ENCODE assay signal across 8 cellular contexts in the genomic region with DNA sequence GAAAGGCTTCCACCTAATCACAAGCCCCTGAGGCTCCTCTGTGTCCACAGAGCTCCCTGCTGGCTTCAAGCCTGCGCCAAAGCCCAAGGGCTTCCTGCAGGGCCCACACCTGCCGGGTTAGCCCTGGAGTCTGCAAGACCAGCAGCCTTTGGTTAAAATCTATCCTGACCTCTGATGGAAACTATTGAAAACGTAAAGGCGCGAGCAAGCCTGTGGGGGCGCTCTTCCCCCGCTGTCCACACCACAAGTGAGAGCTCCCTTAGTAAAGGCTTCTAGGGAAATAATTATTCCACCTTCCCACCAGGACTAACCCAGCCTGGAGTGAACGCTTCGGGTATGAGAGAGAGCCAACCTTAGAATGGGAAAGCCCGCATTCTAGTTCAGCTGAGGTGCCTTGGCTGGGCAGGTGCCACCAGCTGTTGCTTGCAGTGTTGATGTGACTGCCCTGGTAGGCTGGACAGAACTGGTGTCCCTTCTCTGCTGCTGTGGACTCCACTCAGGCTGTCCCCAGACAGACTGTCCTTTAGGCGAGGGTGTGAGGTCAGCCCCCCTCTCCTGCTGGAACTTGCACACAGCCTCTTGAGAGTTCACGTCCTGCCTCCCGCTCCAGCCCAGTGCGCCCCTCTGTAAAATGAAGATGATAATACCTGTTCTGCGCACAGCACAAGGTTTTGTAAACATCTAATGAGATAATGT.
DNase-seq lines count a peak whose midpoint lies in the region; ATAC-seq, FAIRE-seq and TF ChIP-seq lines count a peak whose summit lies in the region.

No MANE protein-coding gene starts in this region.

- POLR2A ChIA-PET in CD4-positive, alpha-beta T cell (lab: Charles Lee), result no interaction called here
- POLR2A ChIA-PET in GM12878 (lab: Charles Lee), result interaction anchor here (0.6 to 1.6 kb wide), 2 partner anchors 16 to 77 kb away, joined by 3 read pairs; no protein-coding TSS in a partner anchor
- POLR2A ChIA-PET in HepG2 (lab: Yijun Ruan, JAX), result interaction anchor here (0.5 kb wide), 1 partner anchor 275 kb away, joined by 3 read pairs; no protein-coding TSS in a partner anchor

- H3K27ac Mint-ChIP-seq in CD4-positive, alpha-beta T cell, result peak overlapping the region; percentile 40

- DNase-seq in CD4-positive, alpha-beta T cell, result no peak
- DNase-seq in GM12878 (ENCODE audit: low read depth, low spot score), result no peak
- peak; percentile 38 for DNase-seq in HepG2 (ENCODE audit: low spot score)
- DNase-seq in stimulated activated CD4-positive, alpha-beta T cell treated with anti-CD3 and anti-CD28 coated beads, Interleukin-12 subunit alpha, Interleukin-12 subunit beta, amount 100 ng/mL, for 4 hours, result no peak
- DNase-seq in stimulated activated naive CD4-positive, alpha-beta T cell (lab: John Stamatoyannopoulos, UW), result no peak
- no peak for DNase-seq in NCI-H187 (lab: John Stamatoyannopoulos, UW)

- peaks cover 61% of the 10 kb centered on the region for H3K36me3 Mint-ChIP-seq in CD4-positive, alpha-beta T cell (ENCODE audit: low read depth)

- TF ChIP-seq RAD21 in Ishikawa (IDR thresholded peaks at IDR 0.05; ENCODE audit: low read depth), result peak; percentile 74
- TF ChIP-seq RAD21 in GM12878 (IDR thresholded peaks at IDR 0.05; ENCODE audit: insufficient read depth, low read depth, low read length), result peak; percentile 57
- TF ChIP-seq RAD21 in HepG2 (CRISPR knock-in tag; IDR thresholded peaks at IDR 0.05), result peak; percentile 66; the same call in 1 of the 2 replicates

- no peak for TF ChIP-seq CTCF in CD4-positive, alpha-beta T cell (IDR thresholded peaks at IDR 0.05)
- peak in 2 of 3 experiments; percentile 29 to 61; a peak in 4 of 6 replicates for TF ChIP-seq CTCF in GM12878 (IDR thresholded peaks at IDR 0.05 in 2 of 3, conservative IDR thresholded peaks at IDR 0.05 in 1 of 3; ENCODE audit: control insufficient read depth in 2 of 3, extremely low read depth in 1 of 3, insufficient read depth in 1 of 3, low read depth in 3 of 3, low read length in 3 of 3)
- TF ChIP-seq CTCF in HepG2 (CRISPR knock-in tag; IDR thresholded peaks at IDR 0.05), result peak; percentile 82

- no peak overlapping the region for H3K4me3 ChIP-seq in GM12878
- no peak overlapping the region for H3K4me3 ChIP-seq in HepG2 (replicated peaks in 1 of 3; ENCODE audit: insufficient read depth in 1 of 3, low read depth in 2 of 3, low read length in 3 of 3)

- H3K9ac ChIP-seq in GM12878 (ENCODE audit: control insufficient read depth, insufficient read depth, low read length) (no peak overlapping the region), HepG2 (ENCODE audit: insufficient read depth, low read depth, low read length) (no peak overlapping the region)

- TF ChIP-seq EP300 in Ishikawa (IDR thresholded peaks at IDR 0.05; ENCODE audit: borderline replicate concordance) (no peak), GM12878 (IDR thresholded peaks at IDR 0.05; ENCODE audit: borderline replicate concordance in 1 of 2, control insufficient read depth in 1 of 2, low read depth in 2 of 2, low read length in 2 of 2) (no peak), HepG2 (IDR thresholded peaks at IDR 0.05; ENCODE audit: low read depth in 2 of 2, low read length in 2 of 2) (no peak), HepG2 (CRISPR knock-in tag; IDR thresholded peaks at IDR 0.05; ENCODE audit: borderline replicate concordance) (no peak)

- no peaks in the 10 kb centered on the region for H3K79me2 ChIP-seq in GM12878 (ENCODE audit: control insufficient read depth, insufficient read depth, low read length)
- H3K79me2 ChIP-seq in HepG2 (ENCODE audit: insufficient read depth, low read length), result no peaks in the 10 kb centered on the region

- RAD21 ChIA-PET in GM12878 (lab: Charles Lee; ENCODE audit: unreplicated experiment), result interaction anchor here (0.8 to 1.9 kb wide), 6 partner anchors 11 to 193 kb away, joined by 3 to 6 read pairs (median 4); no protein-coding TSS in a partner anchor

- SMC1A ChIA-PET in GM12878 (lab: Charles Lee; ENCODE audit: uncharacterized antibody, unreplicated experiment), result interaction anchor here (0.7 to 5.6 kb wide), 6 partner anchors 73 to 241 kb away, joined by 3 to 25 read pairs (median 3); no protein-coding TSS in a partner anchor

- BruUV-seq in GM12878 (replicated peaks; lab: Mats Ljungman, UMichigan) (no TSS peak), HepG2 (replicated peaks; lab: Mats Ljungman, UMichigan) (no TSS peak)

- no peaks in the 10 kb centered on the region for H3K27me3 Mint-ChIP-seq in CD4-positive, alpha-beta T cell

- peaks cover 41% of the 10 kb centered on the region for H3K4me1 Mint-ChIP-seq in CD4-positive, alpha-beta T cell (ENCODE audit: low read depth)

- peak overlapping the region; percentile 35 for H3K27ac ChIP-seq in CD4-positive, alpha-beta T cell (ENCODE audit: low read depth, low read length)
- H3K27ac ChIP-seq in GM12878 (ENCODE audit: control insufficient read depth, insufficient read depth), result 0 out of 2 replicates have a peak overlapping the region, but pooled peaks have one; percentile 79
- no peak overlapping the region for H3K27ac ChIP-seq in HepG2 (ENCODE audit: extremely low read length, insufficient read depth, low read length)

- H3K4me2 ChIP-seq in GM12878 (ENCODE audit: control insufficient read depth, insufficient read depth) (no peak overlapping the region), HepG2 (ENCODE audit: low read depth, low read length) (no peak overlapping the region)

- FAIRE-seq in GM12878 (lab: Jason Lieb, UNC) (no peak), HepG2 (lab: Jason Lieb, UNC) (peak; percentile 76)

- H3K9me3 Mint-ChIP-seq in CD4-positive, alpha-beta T cell, result no peaks in the 10 kb centered on the region

- H3K9me3 ChIP-seq in CD4-positive, alpha-beta T cell (ENCODE audit: control insufficient read depth, low read length), result no peaks in the 10 kb centered on the region
- H3K9me3 ChIP-seq in GM12878 (replicated peaks; ENCODE audit: control insufficient read depth, insufficient read depth, low read length) (no peaks in the 10 kb centered on the region), HepG2 (ENCODE audit: low read length) (no peaks in the 10 kb centered on the region)

- no peaks in the 10 kb centered on the region for H3K27me3 ChIP-seq in CD4-positive, alpha-beta T cell (ENCODE audit: control insufficient read depth, insufficient read depth, low read length)
- no peaks in the 10 kb centered on the region for H3K27me3 ChIP-seq in GM12878 (replicated peaks in 1 of 2; ENCODE audit: control insufficient read depth in 2 of 2, insufficient read depth in 2 of 2, low read length in 1 of 2)
- peaks cover 0 to 4% of the 10 kb centered on the region in 2 experiments; a peak in 1 of 5 replicates for H3K27me3 ChIP-seq in HepG2 (ENCODE audit: control insufficient read depth in 1 of 2, insufficient read depth in 2 of 2, low read length in 2 of 2)

- no peak overlapping the region for H2AFZ ChIP-seq in GM12878 (ENCODE audit: control insufficient read depth, low read depth, low read length)
- no peak overlapping the region for H2AFZ ChIP-seq in HepG2 (ENCODE audit: low read length)

- H4K20me1 ChIP-seq in GM12878 (ENCODE audit: control insufficient read depth, insufficient read depth), result no peaks in the 10 kb centered on the region
- no peaks in the 10 kb centered on the region for H4K20me1 ChIP-seq in HepG2 (ENCODE audit: insufficient read depth, low read length)

- peaks cover 50% of the 10 kb centered on the region for H3K4me1 ChIP-seq in GM12878 (ENCODE audit: control insufficient read depth, insufficient read depth, low read length)
- peaks cover 10% of the 10 kb centered on the region for H3K4me1 ChIP-seq in HepG2 (ENCODE audit: insufficient read depth, low read length)

- ATAC-seq in CD4-positive, alpha-beta T cell (ENCODE audit: poor library complexity), result no peak
- ATAC-seq in GM12878 (no peak), HepG2 (peak; percentile 89), GM18907 (IDR thresholded peaks at IDR 0.05; ENCODE audit: unreplicated experiment) (no peak)

- H3K4me3 Mint-ChIP-seq in CD4-positive, alpha-beta T cell, result no peak overlapping the region

- CTCF ChIA-PET in CD4-positive, alpha-beta T cell (lab: Charles Lee), result interaction anchor here (1.0 to 1.3 kb wide), 2 partner anchors 14 to 24 kb away, joined by 4 to 5 read pairs; no protein-coding TSS in a partner anchor
- CTCF ChIA-PET in GM12878 (lab: Yijun Ruan, JAX) (interaction anchor here (0.7 to 4.0 kb wide), 14 partner anchors 11 to 1256 kb away, joined by 3 to 19 read pairs (median 4); no protein-coding TSS in a partner anchor), HepG2 (lab: Yijun Ruan, JAX; ENCODE audit: low intra/inter-chr PET ratio, low total read pairs) (interaction anchor here (2.6 kb wide), 1 partner anchor 254 kb away, joined by 7 read pairs; no protein-coding TSS in a partner anchor)

- intact Hi-C loops in CD4-positive, alpha-beta T cell (cut with DNase I, micrococcal nuclease), result loop anchor here (10.0 kb wide), 2 partner anchors 56 to 76 kb away; no protein-coding TSS in a partner anchor
- intact Hi-C loops in GM12878 (cut with micrococcal nuclease; ENCODE audit: unreplicated experiment) (loop anchor here (5.0 kb wide), 2 partner anchors 74 to 94 kb away; no protein-coding TSS in a partner anchor), HepG2 (cut with micrococcal nuclease; ENCODE audit: unreplicated experiment) (loop anchor here (1.0 kb wide), 1 partner anchor 254 kb away; no protein-coding TSS in a partner anchor)

- 77% methylated on average over 15 of the region's 15 CpGs for WGBS in GM12878 (ENCODE audit: insufficient coverage, insufficient replicate concordance, low lambda C conversion rate, missing lambda C conversion rate)
- 33% methylated on average over 12 of the region's 15 CpGs for WGBS in HepG2 (ENCODE audit: low lambda C conversion rate)

- no peaks in the 10 kb centered on the region for H3K36me3 ChIP-seq in GM12878 (ENCODE audit: control insufficient read depth in 2 of 2, insufficient read depth in 2 of 2, low read length in 1 of 2)
- no peaks in the 10 kb centered on the region for H3K36me3 ChIP-seq in HepG2 (replicated peaks in 1 of 2; ENCODE audit: control insufficient read depth in 1 of 2, insufficient read depth in 2 of 2, low read length in 2 of 2)

- TF ChIP-seq POLR2A in GM12878 (IDR thresholded peaks at IDR 0.05; ENCODE audit: low read depth, low read length) (no peak), HepG2 (IDR thresholded peaks at IDR 0.05; ENCODE audit: insufficient read depth in 1 of 2, low read depth in 2 of 2, low read length in 2 of 2) (no peak)

- in situ Hi-C loops in GM12878 (cut with MboI) (no loop called here), HepG2 (cut with HindIII; ENCODE audit: extremely low pct_ligation_motif_present, low pct_unique_long_range_greater_than_20kb) (loop anchor here (25.0 kb wide), 1 partner anchor 394 kb away; no protein-coding TSS in a partner anchor)

TF ChIP-seq in Ishikawa, 13 proteins besides CTCF, POLR2A, EP300 and RAD21:
- TF ChIP-seq ZBTB7A (IDR thresholded peaks at IDR 0.05; ENCODE audit: low read depth) (no peak), NFIC (IDR thresholded peaks at IDR 0.05) (no peak), TEAD4 (IDR thresholded peaks at IDR 0.05) (no peak)
TF ChIP-seq in Ishikawa: peak in this region for 0.

TF ChIP-seq in GM12878, 131 proteins besides CTCF, POLR2A, EP300 and RAD21 (continues in another document):
- TF ChIP-seq RUNX3 (IDR thresholded peaks at IDR 0.05; ENCODE audit: low read length), result 0 out of 2 replicates have a peak, but pooled peaks have one; percentile 16

TF ChIP-seq in HepG2, 621 proteins besides CTCF, POLR2A, EP300 and RAD21 (continues in another document):
- TF ChIP-seq ZNF282 (IDR thresholded peaks at IDR 0.05; ENCODE audit: partially characterized antibody), result no peak
- TF ChIP-seq ZNF501 (CRISPR knock-in tag; IDR thresholded peaks at IDR 0.05), result no peak
